1 cellular context compared by ENCODE assay signal in genomic region chr1:39907532-39908453, GRCh38.
TF ChIP-seq lines count a peak whose summit lies in the region.

No MANE protein-coding gene starts in this region.

TF ChIP-seq in GM12878, 131 proteins besides CTCF, POLR2A, EP300 and RAD21 (continues in another document):
- no peak for TF ChIP-seq SIN3A (IDR thresholded peaks at IDR 0.05; ENCODE audit: low read depth, low read length)
- no peak for TF ChIP-seq GABPA (IDR thresholded peaks at IDR 0.05; ENCODE audit: low read depth)
- TF ChIP-seq USF1 (IDR thresholded peaks at IDR 0.05; ENCODE audit: borderline replicate concordance, extremely low read length, insufficient read depth, low read depth, low read length) = no peak
- TF ChIP-seq JUNB (IDR thresholded peaks at IDR 0.05) = 0 out of 2 replicates have a peak, but pooled peaks have one; percentile 21
- TF ChIP-seq IRF5 (IDR thresholded peaks at IDR 0.05; ENCODE audit: borderline replicate concordance) = no peak
- no peak for TF ChIP-seq NFYA (IDR thresholded peaks at IDR 0.05; ENCODE audit: borderline replicate concordance, low read depth, low read length)
- no peak for TF ChIP-seq CHD1 (IDR thresholded peaks at IDR 0.05; ENCODE audit: low read depth, low read length)
- no peak for TF ChIP-seq POU2F2 (IDR thresholded peaks at IDR 0.05; ENCODE audit: borderline replicate concordance, low read depth, low read length)
- TF ChIP-seq POLR2AphosphoS2 (IDR thresholded peaks at IDR 0.05; ENCODE audit: low read depth, low read length) = no peak
- TF ChIP-seq SPI1 (IDR thresholded peaks at IDR 0.05; ENCODE audit: borderline replicate concordance, insufficient read depth, low read depth, low read length) = peak; percentile 52; the same call in 1 of the 2 replicates
- no peak for TF ChIP-seq FOXK2 (IDR thresholded peaks at IDR 0.05)
- TF ChIP-seq ZBTB33 (IDR thresholded peaks at IDR 0.05) = no peak
- no peak for TF ChIP-seq E4F1 (IDR thresholded peaks at IDR 0.05; ENCODE audit: borderline replicate concordance, partially characterized antibody)
- no peak for TF ChIP-seq ZNF592 (IDR thresholded peaks at IDR 0.05)
- no peak for TF ChIP-seq ZNF274 (IDR thresholded peaks at IDR 0.05; ENCODE audit: insufficient read depth, insufficient read length)
- no peak for TF ChIP-seq BMI1 (IDR thresholded peaks at IDR 0.05; ENCODE audit: borderline replicate concordance)
- TF ChIP-seq IKZF2 (IDR thresholded peaks at IDR 0.05) = peak; percentile 63 to 73; a peak in 3 of 4 replicates
- TF ChIP-seq CHD4 (IDR thresholded peaks at IDR 0.05) = no peak
- TF ChIP-seq ZBTB40 (IDR thresholded peaks at IDR 0.05; ENCODE audit: borderline replicate concordance) = no peak
- TF ChIP-seq EED (IDR thresholded peaks at IDR 0.05; ENCODE audit: low read depth) = peak; percentile 59; the same call in 1 of the 2 replicates
- TF ChIP-seq CEBPB (IDR thresholded peaks at IDR 0.05; ENCODE audit: borderline replicate concordance in 1 of 2, low read depth in 2 of 2, low read length in 2 of 2) = no peak
- TF ChIP-seq POLR2AphosphoS5 (IDR thresholded peaks at IDR 0.05; ENCODE audit: low read length) = no peak
- TF ChIP-seq CBX5 (IDR thresholded peaks at IDR 0.05; ENCODE audit: low read depth) = no peak
- no peak for TF ChIP-seq KAT2A (conservative IDR thresholded peaks at IDR 0.05; ENCODE audit: control insufficient read depth, low read depth, low read length)
- TF ChIP-seq IKZF1 (conservative IDR thresholded peaks at IDR 0.05) = peak; percentile 44
- TF ChIP-seq SREBF2 (IDR thresholded peaks at IDR 0.05; ENCODE audit: low read length) = no peak
- TF ChIP-seq NR2C2 (IDR thresholded peaks at IDR 0.05; ENCODE audit: borderline replicate concordance, control insufficient read depth, insufficient read length, low read depth) = no peak
- TF ChIP-seq MXI1 (IDR thresholded peaks at IDR 0.05; ENCODE audit: low read depth, low read length) = no peak
- no peak for TF ChIP-seq E2F8 (IDR thresholded peaks at IDR 0.05; ENCODE audit: low read depth, partially characterized antibody)
- no peak for TF ChIP-seq PML (IDR thresholded peaks at IDR 0.05; ENCODE audit: low read length)
- 0 out of 2 replicates have a peak, but pooled peaks have one; percentile 40 for TF ChIP-seq RELB (IDR thresholded peaks at IDR 0.05; ENCODE audit: low read depth)
- 0 out of 2 replicates have a peak, but pooled peaks have one; percentile 16 for TF ChIP-seq MTA3 (IDR thresholded peaks at IDR 0.05; ENCODE audit: borderline replicate concordance, low read length)
- no peak for TF ChIP-seq NBN (IDR thresholded peaks at IDR 0.05)
- no peak for TF ChIP-seq YBX1 (IDR thresholded peaks at IDR 0.05)
- TF ChIP-seq IRF3 (IDR thresholded peaks at IDR 0.05) = no peak
- TF ChIP-seq RFX5 (IDR thresholded peaks at IDR 0.05; ENCODE audit: low read depth, low read length) = no peak
- no peak for TF ChIP-seq CHD2 (IDR thresholded peaks at IDR 0.05; ENCODE audit: borderline replicate concordance, low read depth, low read length)
